Comparison of ENCODE assay signal across 24 cellular contexts in genomic region chr17:73214851-73215250, GRCh38. TPM values are rescaled to one million over a fixed set of nuclear protein-coding genes. Genes with fewer than 3 reads are reported as not detected.
A peak's percentile ranks its signal among the peaks of the same experiment; 100 is the strongest.
DNase-seq lines count a peak whose midpoint lies in the region; ATAC-seq, FAIRE-seq and TF ChIP-seq lines count a peak whose summit lies in the region.
"Had no signal": no experiment of that assay in that cellular context is flagged by ENCODE, and none has a peak within 500 bp of the region (broad histone marks: within the 10 kb centered on the region; RNA-seq: fewer than 3 reads in every experiment).

No MANE protein-coding gene starts in this region.

- H3K27me3 ChIP-seq in GM12878 (replicated peaks in 1 of 2; ENCODE audit: control insufficient read depth in 2 of 2, insufficient read depth in 2 of 2, low read length in 1 of 2), result no peaks in the 10 kb centered on the region

- no peaks in the 10 kb centered on the region for H3K9me3 ChIP-seq in GM12878 (replicated peaks; ENCODE audit: control insufficient read depth, insufficient read depth, low read length)
- H3K9me3 ChIP-seq: SK-N-SH had no signal

- H3K79me2 ChIP-seq in GM12878 (ENCODE audit: control insufficient read depth, insufficient read depth, low read length), result no peaks in the 10 kb centered on the region; the same call in none of the 2 replicates

- no peak overlapping the region for H3K4me3 ChIP-seq in GM12878
- H3K4me3 ChIP-seq: PC-9 had no signal

- peaks cover 5 to 12% of the 10 kb centered on the region in 2 experiments for H3K36me3 ChIP-seq in GM12878 (ENCODE audit: control insufficient read depth in 2 of 2, insufficient read depth in 2 of 2, low read length in 1 of 2)

- no peak overlapping the region for H3K27ac ChIP-seq in GM12878 (ENCODE audit: control insufficient read depth, insufficient read depth)
- H3K27ac ChIP-seq: HL-60, KMS-11, PC-9 had no signal

- no peaks in the 10 kb centered on the region for H3K27me3 Mint-ChIP-seq in natural killer cell (ENCODE audit: low read depth in 2 of 2)
- H3K27me3 Mint-ChIP-seq in natural killer cell treated with Interleukin-12 subunit alpha and Interleukin-12 subunit beta and Interleukin-15 and Interleukin-18, amount 100 ng/mL, for 72 hours, result no peaks in the 10 kb centered on the region
- H3K27me3 Mint-ChIP-seq in naive thymus-derived CD8-positive, alpha-beta T cell, result no peaks in the 10 kb centered on the region

- no peak overlapping the region for H2AFZ ChIP-seq in GM12878 (ENCODE audit: control insufficient read depth, low read depth, low read length)
- H2AFZ ChIP-seq: PC-9 had no signal

- no peak overlapping the region for H3K4me3 Mint-ChIP-seq in natural killer cell
- no peak overlapping the region for H3K4me3 Mint-ChIP-seq in natural killer cell treated with Interleukin-12 subunit alpha and Interleukin-12 subunit beta and Interleukin-15 and Interleukin-18, amount 100 ng/mL, for 72 hours
- H3K4me3 Mint-ChIP-seq in naive thymus-derived CD8-positive, alpha-beta T cell, result no peak overlapping the region

- H3K27ac Mint-ChIP-seq in natural killer cell, result peak overlapping the region; percentile 26 to 71
- H3K27ac Mint-ChIP-seq in natural killer cell treated with Interleukin-12 subunit alpha and Interleukin-12 subunit beta and Interleukin-15 and Interleukin-18, amount 100 ng/mL, for 72 hours, result peak overlapping the region in 1 of 2 donors; percentile 34
- H3K27ac Mint-ChIP-seq in naive thymus-derived CD8-positive, alpha-beta T cell, result peak overlapping the region in 7 of 10 donors; percentile 13 to 65 (median 33)

- no peak overlapping the region for H3K9ac ChIP-seq in GM12878 (ENCODE audit: control insufficient read depth, insufficient read depth, low read length)
- H3K9ac ChIP-seq: KMS-11, SK-N-SH had no signal

- H3K4me1 Mint-ChIP-seq in natural killer cell, result peaks cover 24 to 31% of the 10 kb centered on the region in 2 donors
- H3K4me1 Mint-ChIP-seq in natural killer cell treated with Interleukin-12 subunit alpha and Interleukin-12 subunit beta and Interleukin-15 and Interleukin-18, amount 100 ng/mL, for 72 hours (ENCODE audit: low read depth in 2 of 2), result peaks cover 26 to 30% of the 10 kb centered on the region in 2 donors
- H3K4me1 Mint-ChIP-seq in naive thymus-derived CD8-positive, alpha-beta T cell, result peaks cover 21 to 52% (median 45%) of the 10 kb centered on the region in 4 donors

- CTCF ChIA-PET in GM12878 (lab: Yijun Ruan, JAX), result interaction anchor here (1.0 to 4.1 kb wide), 7 partner anchors 11 to 658 kb away, joined by 3 to 24 read pairs (median 4); a partner anchor contains a TSS

- RAD21 ChIA-PET in GM12878 (lab: Charles Lee; ENCODE audit: unreplicated experiment), result no interaction called here

- in situ Hi-C loops in GM12878 (cut with MboI), result no loop called here

- H3K9me3 Mint-ChIP-seq in natural killer cell, result no peaks in the 10 kb centered on the region
- H3K9me3 Mint-ChIP-seq in natural killer cell treated with Interleukin-12 subunit alpha and Interleukin-12 subunit beta and Interleukin-15 and Interleukin-18, amount 100 ng/mL, for 72 hours, result no peaks in the 10 kb centered on the region
- H3K9me3 Mint-ChIP-seq in naive thymus-derived CD8-positive, alpha-beta T cell, result no peaks in the 10 kb centered on the region

- no peak for TF ChIP-seq EP300 in GM12878 (IDR thresholded peaks at IDR 0.05; ENCODE audit: borderline replicate concordance in 1 of 2, control insufficient read depth in 1 of 2, low read depth in 2 of 2, low read length in 2 of 2)

- no peak overlapping the region for H3K4me2 ChIP-seq in GM12878 (ENCODE audit: control insufficient read depth, insufficient read depth)
- H3K4me2 ChIP-seq: PC-9, SK-N-SH had no signal

- no peaks in the 10 kb centered on the region for H3K36me3 Mint-ChIP-seq in natural killer cell
- H3K36me3 Mint-ChIP-seq in natural killer cell treated with Interleukin-12 subunit alpha and Interleukin-12 subunit beta and Interleukin-15 and Interleukin-18, amount 100 ng/mL, for 72 hours, result peaks cover 12% of the 10 kb centered on the region
- H3K36me3 Mint-ChIP-seq in naive thymus-derived CD8-positive, alpha-beta T cell, result peaks cover 0 to 48% (median 12%) of the 10 kb centered on the region in 3 donors

- intact Hi-C loops in natural killer cell (cut with micrococcal nuclease), result no loop called here
- intact Hi-C loops in GM12878 (cut with micrococcal nuclease; ENCODE audit: unreplicated experiment), result no loop called here
- intact Hi-C loops in left ventricle myocardium superior (cut with micrococcal nuclease), result no loop called here

- WGBS in GM12878 (ENCODE audit: insufficient coverage, insufficient replicate concordance, low lambda C conversion rate, missing lambda C conversion rate), result 60% methylated on average over 4 of the region's 4 CpGs

- H4K20me1 ChIP-seq in GM12878 (ENCODE audit: control insufficient read depth, insufficient read depth), result no peaks in the 10 kb centered on the region; the same call in 1 of the 2 replicates

- TF ChIP-seq CTCF in natural killer cell (IDR thresholded peaks at IDR 0.05) (no peak), GM12878 (IDR thresholded peaks at IDR 0.05 in 2 of 3, conservative IDR thresholded peaks at IDR 0.05 in 1 of 3; ENCODE audit: control insufficient read depth in 2 of 3, extremely low read depth in 1 of 3, insufficient read depth in 1 of 3, low read depth in 3 of 3, low read length in 3 of 3) (no peak)

- SMC1A ChIA-PET in GM12878 (lab: Charles Lee; ENCODE audit: uncharacterized antibody, unreplicated experiment), result interaction anchor here (0.8 to 4.7 kb wide), 5 partner anchors 12 to 490 kb away, joined by 3 to 27 read pairs (median 4); a partner anchor contains a TSS

- no TSS peak for BruUV-seq in GM12878 (replicated peaks; lab: Mats Ljungman, UMichigan)

- DNase-seq in natural killer cell, result no peak
- DNase-seq in natural killer cell treated with Interleukin-12 subunit alpha and Interleukin-12 subunit beta and Interleukin-15 and Interleukin-18, amount 100 ng/mL, for 72 hours (ENCODE audit: low spot score), result no peak
- DNase-seq in GM12878 (ENCODE audit: low read depth, low spot score), result no peak
- no peak for DNase-seq in naive thymus-derived CD8-positive, alpha-beta T cell
- no peak for DNase-seq in HT-29 (ENCODE audit: low spot score)
- DNase-seq in frontal cortex (ENCODE audit: low spot score in 2 of 2), result no peak
- DNase-seq in dedifferentiated amniotic fluid mesenchymal stem cell (ENCODE audit: extremely low spot score), result no peak
- DNase-seq in left ventricle myocardium superior, result no peak
- DNase-seq: NCI-H1105, NCI-H146, NCI-H226, NCI-H748 treated with DMSO at 0.1 percent for 48 hours, PC-9, RPMI8226, SHP77, SK-N-SH had no signal

- H3K4me1 ChIP-seq in GM12878 (ENCODE audit: control insufficient read depth, insufficient read depth, low read length), result peaks cover 4% of the 10 kb centered on the region; the same call in 1 of the 2 replicates

- ATAC-seq in natural killer cell (no peak), GM12878 (no peak), left ventricle myocardium superior (no peak)
- ATAC-seq in natural killer cell treated with Interleukin-12 subunit alpha and Interleukin-12 subunit beta and Interleukin-15 and Interleukin-18, amount 100 ng/mL, for 72 hours, result no peak
- no peak for ATAC-seq in naive thymus-derived CD8-positive, alpha-beta T cell

- POLR2A ChIA-PET in GM12878 (lab: Charles Lee), result interaction anchor here (0.6 to 1.9 kb wide), 3 partner anchors 12 to 91 kb away, joined by 4 to 6 read pairs (median 5); a partner anchor contains a TSS
- POLR2A ChIA-PET in naive thymus-derived CD8-positive, alpha-beta T cell (lab: Charles Lee), result interaction anchor here (1.3 to 2.6 kb wide), 2 partner anchors 11 to 18 kb away, joined by 4 to 9 read pairs; a partner anchor contains a TSS

- FAIRE-seq in GM12878 (lab: Jason Lieb, UNC) (peak; percentile 84), frontal cortex (lab: Jason Lieb, UNC) (no peak)
- FAIRE-seq: A204.1, G401.6, GM18507, H1 had no signal

- no peak for TF ChIP-seq POLR2A in GM12878 (IDR thresholded peaks at IDR 0.05; ENCODE audit: low read depth, low read length)

- TF ChIP-seq RAD21 in GM12878 (IDR thresholded peaks at IDR 0.05; ENCODE audit: insufficient read depth, low read depth, low read length), result no peak

RNA-seq across cellular contexts. Expression of gene COG1, which starts 22.0 kb away (rescaled TPM):
- total RNA-seq in natural killer cell, result 10 to 100 TPM; 64.1 to 73.2 (median 68.3) TPM
- total RNA-seq in natural killer cell treated with Interleukin-12 subunit alpha and Interleukin-12 subunit beta and Interleukin-15 and Interleukin-18, amount 100 ng/mL, for 72 hours, result 10 to 100 TPM; 27.4 to 28.0 TPM
- 42.8 and 47.0 TPM in 2 replicates for total RNA-seq in GM12878 (2013; cell fraction: nucleolus; rRNA removed)
- total RNA-seq in GM12878 (2014; rRNA removed), result 16.7 and 23.9 TPM in 2 replicates
- 13.4 and 16.0 TPM in 2 replicates for total RNA-seq in GM12878 (2014; rRNA removed; fragmentation: Illumina TruSeq; extraction: Trizol)
- total RNA-seq in GM12878 (2021), result 20.7 and 24.1 TPM in 2 replicates
- 10.9 TPM for polyA plus RNA-seq in GM12878 (2011; ENCODE audit: low read depth)
- polyA plus RNA-seq in GM12878 (2011; rRNA removed), result 11.9 and 21.1 TPM in 2 replicates
- 15.1 and 18.4 TPM in 2 replicates for polyA plus RNA-seq in GM12878 (2011; cell fraction: cytosol; rRNA removed)
- 43.8 and 51.2 TPM in 2 replicates for polyA plus RNA-seq in GM12878 (2011; cell fraction: nucleus; rRNA removed)
- polyA plus RNA-seq in GM12878 (2012), result 18.6 and 23.9 TPM in 2 replicates
- polyA plus RNA-seq in GM12878 (2014; fragmentation: Illumina TruSeq; extraction: Trizol), result 19.5 and 25.8 TPM in 2 replicates
- polyA plus RNA-seq in GM12878 (2014; fragmentation: Nextera tagmentation; extraction: Ambion mirVana), result 10 to 100 TPM; 10.5 to 11.4 TPM
- polyA plus RNA-seq in GM12878 (2014; rRNA removed), result 13.8 and 14.4 TPM in 2 replicates
- 10 to 100 TPM; 19.6 to 20.8 TPM for polyA plus RNA-seq in GM12878 (2016; fragmentation: Nextera tagmentation; extraction: Ambion mirVana)
- polyA minus RNA-seq in GM12878 (2011; rRNA and poly(A)+ RNA removed), result 21.4 and 26.0 TPM in 2 replicates
- polyA minus RNA-seq in GM12878 (2011; cell fraction: cytosol; rRNA and poly(A)+ RNA removed), result 9.5 and 11.2 TPM in 2 replicates
- polyA minus RNA-seq in GM12878 (2011; cell fraction: nucleus; rRNA and poly(A)+ RNA removed), result 19.2 and 29.9 TPM in 2 replicates
- 10 to 100 TPM; 85.0 to 97.4 TPM for total RNA-seq in naive thymus-derived CD8-positive, alpha-beta T cell
- polyA plus RNA-seq in naive thymus-derived CD8-positive, alpha-beta T cell, result 10 to 100 TPM; 17.0 to 38.0 (median 30.5) TPM
- total RNA-seq in HT-29 (2014; rRNA removed; shearing (Covaris generic)), result 16.3 and 23.0 TPM in 2 replicates
- 18.3 TPM for total RNA-seq in frontal cortex
- total RNA-seq in left ventricle myocardium superior, result 58.2 TPM

RNA-seq across cellular contexts. Expression of gene CPSF4L, which starts 46.8 kb away (rescaled TPM):
- total RNA-seq in natural killer cell (not detected), GM12878 (2014; rRNA removed) (not detected in 2 replicates), GM12878 (2014; rRNA removed; fragmentation: Illumina TruSeq; extraction: Trizol) (not detected in 2 replicates), GM12878 (2021) (not detected in 2 replicates), frontal cortex (not detected), left ventricle myocardium superior (not detected)
- total RNA-seq in natural killer cell treated with Interleukin-12 subunit alpha and Interleukin-12 subunit beta and Interleukin-15 and Interleukin-18, amount 100 ng/mL, for 72 hours, result not detected
- total RNA-seq in GM12878 (2013; cell fraction: nucleolus; rRNA removed), result not detected in 2 replicates
- not detected for polyA plus RNA-seq in GM12878 (2011; ENCODE audit: low read depth)
- polyA plus RNA-seq in GM12878 (2011; rRNA removed) (not detected in 2 replicates), GM12878 (2014; fragmentation: Illumina TruSeq; extraction: Trizol) (not detected in 2 replicates), GM12878 (2014; fragmentation: Nextera tagmentation; extraction: Ambion mirVana) (not detected), GM12878 (2014; rRNA removed) (not detected in 2 replicates), GM12878 (2016; fragmentation: Nextera tagmentation; extraction: Ambion mirVana) (not detected)
- polyA plus RNA-seq in GM12878 (2011; cell fraction: cytosol; rRNA removed), result 0.15 TPM in 1 of 2 replicates, not detected in the other
- not detected in 2 replicates for polyA plus RNA-seq in GM12878 (2011; cell fraction: nucleus; rRNA removed)
- not detected in 2 replicates for polyA plus RNA-seq in GM12878 (2012)
- polyA minus RNA-seq in GM12878 (2011; rRNA and poly(A)+ RNA removed), result not detected in 2 replicates
- polyA minus RNA-seq in GM12878 (2011; cell fraction: cytosol; rRNA and poly(A)+ RNA removed), result not detected in 2 replicates
- not detected in 2 replicates for polyA minus RNA-seq in GM12878 (2011; cell fraction: nucleus; rRNA and poly(A)+ RNA removed)
- not detected for total RNA-seq in naive thymus-derived CD8-positive, alpha-beta T cell
- polyA plus RNA-seq in naive thymus-derived CD8-positive, alpha-beta T cell, result not detected
- 0.13 TPM in 1 of 2 replicates, not detected in the other for total RNA-seq in HT-29 (2014; rRNA removed; shearing (Covaris generic))
- total RNA-seq: Daoy, H1, HT1080 had no signal
- polyA plus RNA-seq: H1 had no signal

RNA-seq across cellular contexts. Expression of gene SSTR2, which starts 50.0 kb away (rescaled TPM):
- not detected for total RNA-seq in natural killer cell
- total RNA-seq in natural killer cell treated with Interleukin-12 subunit alpha and Interleukin-12 subunit beta and Interleukin-15 and Interleukin-18, amount 100 ng/mL, for 72 hours, result not detected
- 17.7 and 19.0 TPM in 2 replicates for total RNA-seq in GM12878 (2013; cell fraction: nucleolus; rRNA removed)
- total RNA-seq in GM12878 (2014; rRNA removed), result 1.9 and 2.2 TPM in 2 replicates
- 1.7 and 2.0 TPM in 2 replicates for total RNA-seq in GM12878 (2014; rRNA removed; fragmentation: Illumina TruSeq; extraction: Trizol)
- 2.3 TPM in 2 replicates for total RNA-seq in GM12878 (2021)
- polyA plus RNA-seq in GM12878 (2011; ENCODE audit: low read depth), result 0.47 TPM
- 12.5 and 14.2 TPM in 2 replicates for polyA plus RNA-seq in GM12878 (2011; rRNA removed)
- 10.7 and 11.8 TPM in 2 replicates for polyA plus RNA-seq in GM12878 (2011; cell fraction: cytosol; rRNA removed)
- polyA plus RNA-seq in GM12878 (2011; cell fraction: nucleus; rRNA removed), result 8.3 and 11.2 TPM in 2 replicates
- polyA plus RNA-seq in GM12878 (2012), result 0.54 and 0.97 TPM in 2 replicates
- 1.7 TPM in 2 replicates for polyA plus RNA-seq in GM12878 (2014; fragmentation: Illumina TruSeq; extraction: Trizol)
- under 1 TPM; 0.47 to 0.69 TPM for polyA plus RNA-seq in GM12878 (2014; fragmentation: Nextera tagmentation; extraction: Ambion mirVana)
- 1.5 and 1.6 TPM in 2 replicates for polyA plus RNA-seq in GM12878 (2014; rRNA removed)
- 1 to 10 TPM; 1.2 to 1.6 TPM for polyA plus RNA-seq in GM12878 (2016; fragmentation: Nextera tagmentation; extraction: Ambion mirVana)
- 26.0 and 31.7 TPM in 2 replicates for polyA minus RNA-seq in GM12878 (2011; rRNA and poly(A)+ RNA removed)
- polyA minus RNA-seq in GM12878 (2011; cell fraction: cytosol; rRNA and poly(A)+ RNA removed), result 4.1 and 4.9 TPM in 2 replicates
- 7.4 and 8.3 TPM in 2 replicates for polyA minus RNA-seq in GM12878 (2011; cell fraction: nucleus; rRNA and poly(A)+ RNA removed)
- not detected for total RNA-seq in naive thymus-derived CD8-positive, alpha-beta T cell
- polyA plus RNA-seq in naive thymus-derived CD8-positive, alpha-beta T cell, result not detected
- not detected in 2 replicates for total RNA-seq in HT-29 (2014; rRNA removed; shearing (Covaris generic))
- 41.6 TPM for total RNA-seq in frontal cortex
- total RNA-seq in left ventricle myocardium superior, result 0.74 TPM
- total RNA-seq: PC-9 had no signal
